In genomic region chr1:45011837-45012638, GRCh38 we compare ENCODE assay signal across 1 cellular context.
TF ChIP-seq lines count a peak whose summit lies in the region.

UROD (plus strand) TSS chr1:45012254; CDS start chr1:45012266, 12 bp downstream.

TF ChIP-seq in HEK293, 187 proteins besides CTCF, POLR2A, EP300 and RAD21 (continued from another document):
- 0 out of 2 replicates have a peak, but pooled peaks have one; percentile 57 for TF ChIP-seq ZNF280D (tag by site-specific recombination; IDR thresholded peaks at IDR 0.05)
- no peak for TF ChIP-seq ZNF473 (tag by site-specific recombination; IDR thresholded peaks at IDR 0.05)
- TF ChIP-seq ZBTB1 (tag by site-specific recombination; IDR thresholded peaks at IDR 0.05) = no peak
- TF ChIP-seq ZNF24 (tag by site-specific recombination; IDR thresholded peaks at IDR 0.05) = peak; percentile 85
- TF ChIP-seq ZNF202 (tag by site-specific recombination; IDR thresholded peaks at IDR 0.05; ENCODE audit: borderline replicate concordance) = no peak
- TF ChIP-seq KLF10 (tag by site-specific recombination; IDR thresholded peaks at IDR 0.05) = peak; percentile 59; the same call in 1 of the 2 replicates
- TF ChIP-seq ZNF549 (tag by site-specific recombination; IDR thresholded peaks at IDR 0.05) = no peak
- TF ChIP-seq ZNF366 (tag by site-specific recombination; conservative IDR thresholded peaks at IDR 0.05) = no peak
- peak; percentile 82 for TF ChIP-seq ZBTB17 (tag by site-specific recombination; IDR thresholded peaks at IDR 0.05)
